9 cellular contexts compared by ENCODE assay signal in the genomic region with DNA sequence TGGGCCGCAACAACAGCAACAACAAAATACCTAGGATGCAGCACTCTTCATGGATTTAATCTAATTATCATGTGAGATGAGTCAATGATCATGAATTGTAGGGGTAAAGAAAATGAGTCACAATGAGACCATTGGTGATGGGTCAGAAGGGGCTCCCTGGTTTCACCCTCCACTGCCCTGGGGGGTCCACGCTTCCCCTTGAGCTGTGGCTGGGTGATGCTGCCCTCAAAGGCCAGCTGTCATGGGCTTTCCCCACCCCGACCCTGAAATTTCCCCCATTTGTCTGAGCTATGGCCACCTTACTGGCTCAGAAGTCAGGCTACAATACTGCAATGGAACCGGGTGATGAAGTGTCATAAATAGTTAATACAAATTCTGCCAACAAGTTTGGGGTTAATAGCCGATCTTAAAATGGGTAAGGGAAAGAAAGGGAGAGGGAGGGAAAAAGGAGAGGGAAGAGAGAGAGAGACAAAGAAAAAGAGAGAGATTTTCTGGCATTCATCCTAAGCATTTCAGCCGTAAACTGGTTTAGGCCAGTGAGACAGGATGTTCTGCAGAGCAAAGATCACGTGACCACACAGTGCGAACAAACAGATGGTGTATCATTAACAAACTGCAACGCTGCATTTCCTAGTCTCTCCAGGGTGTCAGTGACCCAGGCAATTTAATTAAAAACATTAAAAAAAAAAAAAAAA.
DNase-seq lines count a peak whose midpoint lies in the region; ATAC-seq and TF ChIP-seq lines count a peak whose summit lies in the region.
"Had no signal": no experiment of that assay in that cellular context is flagged by ENCODE, and none has a peak within 500 bp of the region (broad histone marks: within the 10 kb centered on the region; RNA-seq: fewer than 3 reads in every experiment).

No MANE protein-coding gene starts in this region.

- DNase-seq in BJ (ENCODE audit: low read depth) (peak; percentile 53), M059J (ENCODE audit: low read depth) (peak; percentile 92), T-cell (peak in 33 of 34 experiments; percentile 5 to 70 (median 50)), coronary artery (ENCODE audit: low spot score) (no peak), medulla oblongata (ENCODE audit: extremely low spot score) (peak; percentile 77), stomach (peak; percentile 55)

- peak overlapping the region; percentile 28 to 48 (median 46) for H3K4me3 Mint-ChIP-seq in T-cell

- CTCF ChIA-PET in BJ (lab: Yijun Ruan, JAX) (interaction anchor here (1.2 kb wide), 3 partner anchors 10 to 154 kb away, joined by 3 to 4 read pairs (median 3); no protein-coding TSS in a partner anchor), T-cell (lab: Charles Lee) (interaction anchor here in 1 of 2 donors (0.7 kb wide), 1 partner anchor 143 kb away, joined by 6 read pairs; no protein-coding TSS in a partner anchor)

- intact Hi-C loops in stomach (cut with DNase I; ENCODE audit: low total_unique reads) = no loop called here

- H3K27ac Mint-ChIP-seq in T-cell = peak overlapping the region; percentile 98 to 99

- H3K4me1 ChIP-seq in stomach = peaks cover 19 to 61% (median 46%) of the 10 kb centered on the region in 4 donors

- no peaks in the 10 kb centered on the region for H3K9me3 Mint-ChIP-seq in T-cell

- H3K4me1 Mint-ChIP-seq in T-cell = peaks cover 18 to 51% (median 48%) of the 10 kb centered on the region in 3 donors

- TF ChIP-seq CTCF in BJ (IDR thresholded peaks at IDR 0.05; ENCODE audit: insufficient read depth, low read depth, low read length) (no peak), coronary artery (IDR thresholded peaks at IDR 0.05) (no peak), stomach (IDR thresholded peaks at IDR 0.05) (no peak)

- H3K4me3 ChIP-seq in BJ (ENCODE audit: low read depth, low read length) = no peak overlapping the region
- peak overlapping the region; percentile 1 for H3K4me3 ChIP-seq in coronary artery
- no peak overlapping the region for H3K4me3 ChIP-seq in stomach
- H3K4me3 ChIP-seq: thoracic aorta had no signal

- H3K27ac ChIP-seq in coronary artery (peak overlapping the region in 1 of 2 donors; percentile 27), stomach (peak overlapping the region; percentile 69 to 84 (median 76))
- H3K27ac ChIP-seq: thoracic aorta had no signal

- no peak for TF ChIP-seq POLR2A in stomach (IDR thresholded peaks at IDR 0.05)

- H3K27me3 ChIP-seq in BJ (ENCODE audit: control insufficient read depth, insufficient read depth, low read length) (no peaks in the 10 kb centered on the region), stomach (no peaks in the 10 kb centered on the region)

- H3K27me3 Mint-ChIP-seq in T-cell = no peaks in the 10 kb centered on the region

- peak; percentile 77 for ATAC-seq in GM19043 (IDR thresholded peaks at IDR 0.05; ENCODE audit: low read depth, unreplicated experiment)
- peak; percentile 89 to 96 (median 96) for ATAC-seq in T-cell (replicated peaks in 1 of 4)
- ATAC-seq in GM19324 (IDR thresholded peaks at IDR 0.05; ENCODE audit: low FRiP score, unreplicated experiment) = no peak

- H3K36me3 Mint-ChIP-seq in T-cell = no peaks in the 10 kb centered on the region

- no peaks in the 10 kb centered on the region for H3K36me3 ChIP-seq in BJ (ENCODE audit: control insufficient read depth, insufficient read depth, low read length)
- no peaks in the 10 kb centered on the region for H3K36me3 ChIP-seq in stomach
- H3K36me3 ChIP-seq: thoracic aorta had no signal

- 28 to 32% (median 29%) methylated on average over 9 of the region's 9 CpGs for WGBS in stomach, 5 donors

- no peak for TF ChIP-seq EP300 in stomach (IDR thresholded peaks at IDR 0.05)

- POLR2A ChIA-PET in BJ (lab: Charles Lee) (no interaction called here), T-cell (lab: Charles Lee) (interaction anchor here in 1 of 2 donors (0.5 to 1.5 kb wide), 2 partner anchors 16 to 19 kb away, joined by 3 to 4 read pairs; no protein-coding TSS in a partner anchor)

- H3K9me3 ChIP-seq in stomach = no peaks in the 10 kb centered on the region
- H3K9me3 ChIP-seq: thoracic aorta had no signal
